In the genomic region with DNA sequence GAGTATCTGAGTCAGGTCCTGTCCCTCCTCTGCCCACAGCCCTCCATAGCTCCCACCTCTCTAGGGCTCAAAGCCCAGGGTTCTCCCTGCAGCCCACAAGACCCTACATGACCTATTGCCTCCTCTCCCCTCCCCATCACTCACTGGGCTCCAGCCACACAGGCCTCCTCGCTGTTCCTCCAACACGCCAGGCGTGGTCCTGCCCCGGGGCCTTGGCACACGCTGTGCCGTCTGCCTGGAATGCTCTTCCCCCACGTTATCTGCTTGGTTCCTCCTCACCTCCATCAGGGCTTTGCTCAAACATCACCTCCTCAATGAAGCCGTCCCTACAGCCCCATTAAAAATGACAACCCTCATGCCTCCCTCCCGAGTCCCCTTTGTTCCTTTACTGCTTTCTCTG, we compare ENCODE assay signal across 15 cellular contexts. TPM values are rescaled to one million over a fixed set of nuclear protein-coding genes. Genes with fewer than 3 reads are reported as not detected.
DNase-seq lines count a peak whose midpoint lies in the region; ATAC-seq, FAIRE-seq and TF ChIP-seq lines count a peak whose summit lies in the region.
"Had no signal": no experiment of that assay in that cellular context is flagged by ENCODE, and none has a peak within 500 bp of the region (broad histone marks: within the 10 kb centered on the region; RNA-seq: fewer than 3 reads in every experiment).

No MANE protein-coding gene starts in this region.

- intact Hi-C loops in HepG2 (cut with micrococcal nuclease; ENCODE audit: unreplicated experiment) (no loop called here), right lobe of liver (cut with DNase I) (no loop called here)

- H3K9me3 ChIP-seq in HepG2 (ENCODE audit: low read length) (no peaks in the 10 kb centered on the region), right lobe of liver (no peaks in the 10 kb centered on the region), astrocyte (ENCODE audit: insufficient read depth, low read depth, low read length) (no peaks in the 10 kb centered on the region)

- H4K20me1 ChIP-seq in HepG2 (ENCODE audit: insufficient read depth, low read length) (peaks cover 11% of the 10 kb centered on the region), astrocyte (ENCODE audit: insufficient read depth, low read length) (peaks cover 90% of the 10 kb centered on the region)

- POLR2A ChIA-PET in HepG2 (lab: Yijun Ruan, JAX) = no interaction called here
- POLR2A ChIA-PET in activated CD4-positive, alpha-beta memory T cell treated with anti-CD3 and anti-CD28 coated beads, Interleukin-2, amount 10 ng/mL, durations not matched to agents 7 days and 5 days (lab: Charles Lee) = no interaction called here

- ATAC-seq in HepG2 (no peak; the same call in 2 of the 3 replicates), right lobe of liver (no peak)
- no peak for ATAC-seq in activated CD4-positive, CD25-positive, alpha-beta regulatory T cell treated with anti-CD3 and anti-CD28 coated beads, Interleukin-2, amount 50 U/mL, for 24 hours

- H3K27ac ChIP-seq in HepG2 (ENCODE audit: extremely low read length, insufficient read depth, low read length) (peak overlapping the region; percentile 63), right lobe of liver (no peak overlapping the region), astrocyte (ENCODE audit: low read depth, low read length) (no peak overlapping the region)
- H3K27ac ChIP-seq: GM23248 had no signal

- H3K4me3 Mint-ChIP-seq in astrocyte (ENCODE audit: unreplicated experiment) (peak overlapping the region; percentile 22), neural crest cell (no peak overlapping the region)
- H3K4me3 Mint-ChIP-seq in activated CD4-positive, alpha-beta memory T cell treated with anti-CD3 and anti-CD28 coated beads, Interleukin-2, amount 10 ng/mL, durations not matched to agents 7 days and 5 days = no peak overlapping the region
- H3K4me3 Mint-ChIP-seq: B cell; CD4-positive, alpha-beta T cell had no signal

- H3K4me1 ChIP-seq in HepG2 (ENCODE audit: insufficient read depth, low read length) = peaks cover 33% of the 10 kb centered on the region
- H3K4me1 ChIP-seq in right lobe of liver = no peaks in the 10 kb centered on the region
- no peaks in the 10 kb centered on the region for H3K4me1 ChIP-seq in astrocyte (ENCODE audit: insufficient read depth, low read length)

- H3K4me1 Mint-ChIP-seq in astrocyte (ENCODE audit: low read depth, unreplicated experiment) (peaks cover 2% of the 10 kb centered on the region), neural crest cell (peaks cover 5% of the 10 kb centered on the region)
- no peaks in the 10 kb centered on the region for H3K4me1 Mint-ChIP-seq in activated CD4-positive, alpha-beta memory T cell treated with anti-CD3 and anti-CD28 coated beads, Interleukin-2, amount 10 ng/mL, durations not matched to agents 7 days and 5 days

- TF ChIP-seq POLR2A in HepG2 (IDR thresholded peaks at IDR 0.05; ENCODE audit: insufficient read depth in 1 of 2, low read depth in 2 of 2, low read length in 2 of 2) = no peak
- no peak for TF ChIP-seq POLR2A in right lobe of liver (IDR thresholded peaks at IDR 0.05)

- no peaks in the 10 kb centered on the region; a peak in 1 of 5 replicates for H3K36me3 ChIP-seq in HepG2 (replicated peaks in 1 of 2; ENCODE audit: control insufficient read depth in 1 of 2, insufficient read depth in 2 of 2, low read length in 2 of 2)
- H3K36me3 ChIP-seq in right lobe of liver = no peaks in the 10 kb centered on the region
- H3K36me3 ChIP-seq in astrocyte (ENCODE audit: insufficient read depth, low read length) = no peaks in the 10 kb centered on the region

- TF ChIP-seq EP300 in HepG2 (IDR thresholded peaks at IDR 0.05; ENCODE audit: low read depth in 2 of 2, low read length in 2 of 2) (no peak), HepG2 (CRISPR knock-in tag; IDR thresholded peaks at IDR 0.05; ENCODE audit: borderline replicate concordance) (no peak)

- BruUV-seq in HepG2 (replicated peaks; lab: Mats Ljungman, UMichigan) = no TSS peak

- peaks cover 2% of the 10 kb centered on the region for H3K27me3 Mint-ChIP-seq in astrocyte (ENCODE audit: low read depth, unreplicated experiment)
- H3K27me3 Mint-ChIP-seq in neural crest cell (ENCODE audit: low read depth) = no peaks in the 10 kb centered on the region
- H3K27me3 Mint-ChIP-seq in activated CD4-positive, alpha-beta memory T cell treated with anti-CD3 and anti-CD28 coated beads, Interleukin-2, amount 10 ng/mL, durations not matched to agents 7 days and 5 days = peaks cover 11% of the 10 kb centered on the region

- no peaks in the 10 kb centered on the region for H3K36me3 Mint-ChIP-seq in astrocyte (ENCODE audit: low read depth, unreplicated experiment)
- no peaks in the 10 kb centered on the region for H3K36me3 Mint-ChIP-seq in neural crest cell (ENCODE audit: low read depth)
- no peaks in the 10 kb centered on the region for H3K36me3 Mint-ChIP-seq in activated CD4-positive, alpha-beta memory T cell treated with anti-CD3 and anti-CD28 coated beads, Interleukin-2, amount 10 ng/mL, durations not matched to agents 7 days and 5 days (ENCODE audit: low read depth)

- DNase-seq in HepG2 (ENCODE audit: low spot score) (no peak), right lobe of liver (no peak), astrocyte (ENCODE audit: low read depth) (no peak), neural crest cell (ENCODE audit: low read depth, low spot score) (no peak), GM13977 (ENCODE audit: low spot score) (no peak)
- DNase-seq in activated CD4-positive, alpha-beta memory T cell treated with anti-CD3 and anti-CD28 coated beads, Interleukin-2, amount 10 ng/mL, durations not matched to agents 7 days and 5 days = no peak
- DNase-seq: Calu3; CD4-positive, alpha-beta T cell; DMS 273 treated with DMSO at 0.1 percent for 48 hours; GM23248 had no signal

- CTCF ChIA-PET in HepG2 (lab: Yijun Ruan, JAX; ENCODE audit: low intra/inter-chr PET ratio, low total read pairs) = interaction anchor here (0.6 kb wide), 1 partner anchor 24 kb away, joined by 3 read pairs; no protein-coding TSS in a partner anchor
- CTCF ChIA-PET in activated CD4-positive, alpha-beta memory T cell treated with anti-CD3 and anti-CD28 coated beads, Interleukin-2, amount 10 ng/mL, durations not matched to agents 7 days and 5 days (lab: Charles Lee) = no interaction called here

- peak overlapping the region; percentile 34; the same call in 1 of the 2 replicates for H3K9ac ChIP-seq in HepG2 (ENCODE audit: insufficient read depth, low read depth, low read length)
- H3K9ac ChIP-seq in astrocyte (ENCODE audit: low read length) = no peak overlapping the region
- H3K9ac ChIP-seq: GM23248 had no signal

- H3K9me3 Mint-ChIP-seq in astrocyte (ENCODE audit: unreplicated experiment) (peaks cover 2% of the 10 kb centered on the region), neural crest cell (no peaks in the 10 kb centered on the region)
- no peaks in the 10 kb centered on the region for H3K9me3 Mint-ChIP-seq in activated CD4-positive, alpha-beta memory T cell treated with anti-CD3 and anti-CD28 coated beads, Interleukin-2, amount 10 ng/mL, durations not matched to agents 7 days and 5 days
- H3K9me3 Mint-ChIP-seq: CD4-positive, alpha-beta T cell had no signal

- WGBS in HepG2 (ENCODE audit: low lambda C conversion rate) = 73% methylated on average over 9 of the region's 9 CpGs
- 83% methylated on average over 9 of the region's 9 CpGs for WGBS in right lobe of liver (ENCODE audit: insufficient coverage, low coverage, low lambda C conversion rate, missing lambda C conversion rate)

- TF ChIP-seq CTCF in HepG2 (CRISPR knock-in tag; IDR thresholded peaks at IDR 0.05) = no peak
- TF ChIP-seq CTCF in right lobe of liver (IDR thresholded peaks at IDR 0.05) = no peak
- no peak for TF ChIP-seq CTCF in astrocyte (IDR thresholded peaks at IDR 0.05; ENCODE audit: insufficient read depth, low read depth, low read length)
- TF ChIP-seq CTCF in neural crest cell (conservative IDR thresholded peaks at IDR 0.05) = no peak
- no peak for TF ChIP-seq CTCF in GM13977 (IDR thresholded peaks at IDR 0.05; ENCODE audit: extremely low read depth, insufficient read depth, missing control alignments)

- FAIRE-seq in HepG2 (lab: Jason Lieb, UNC) (no peak), astrocyte (lab: Jason Lieb, UNC) (no peak)
- FAIRE-seq: A204.1, GM18507, H54 had no signal

- H2AFZ ChIP-seq in HepG2 (ENCODE audit: low read length) = no peak overlapping the region
- H2AFZ ChIP-seq in astrocyte (ENCODE audit: low read depth, low read length) = no peak overlapping the region
- H2AFZ ChIP-seq: GM23248 had no signal

- H3K4me3 ChIP-seq in HepG2 (replicated peaks in 1 of 3; ENCODE audit: insufficient read depth in 1 of 3, low read depth in 2 of 3, low read length in 3 of 3) (no peak overlapping the region), right lobe of liver (no peak overlapping the region), astrocyte (ENCODE audit: insufficient read depth, low read depth, low read length) (no peak overlapping the region)
- H3K4me3 ChIP-seq: GM23248 had no signal

- H3K27me3 ChIP-seq in HepG2 (ENCODE audit: control insufficient read depth in 1 of 2, insufficient read depth in 2 of 2, low read length in 2 of 2) (no peaks in the 10 kb centered on the region), right lobe of liver (no peaks in the 10 kb centered on the region), astrocyte (ENCODE audit: insufficient read depth, low read length) (no peaks in the 10 kb centered on the region)

- H3K27ac Mint-ChIP-seq in astrocyte (ENCODE audit: unreplicated experiment) = no peak overlapping the region
- peak overlapping the region; percentile 91 for H3K27ac Mint-ChIP-seq in neural crest cell (ENCODE audit: unreplicated experiment)
- H3K27ac Mint-ChIP-seq in activated CD4-positive, alpha-beta memory T cell treated with anti-CD3 and anti-CD28 coated beads, Interleukin-2, amount 10 ng/mL, durations not matched to agents 7 days and 5 days = no peak overlapping the region
- H3K27ac Mint-ChIP-seq: B cell; CD4-positive, alpha-beta T cell had no signal

- in situ Hi-C loops in HepG2 (cut with HindIII; ENCODE audit: extremely low pct_ligation_motif_present, low pct_unique_long_range_greater_than_20kb) (no loop called here), GM13977 (cut with MboI; ENCODE audit: low pct_unique_long_range_greater_than_20kb, low sequenced_read_pairs, unreplicated experiment) (no loop called here)

- H3K79me2 ChIP-seq in HepG2 (ENCODE audit: insufficient read depth, low read length) (no peaks in the 10 kb centered on the region), astrocyte (ENCODE audit: insufficient read depth, low read length) (peaks cover 27% of the 10 kb centered on the region)

- H3K4me2 ChIP-seq in HepG2 (ENCODE audit: low read depth, low read length) (peak overlapping the region; percentile 63), astrocyte (ENCODE audit: low read length) (no peak overlapping the region)

- TF ChIP-seq RAD21 in HepG2 (CRISPR knock-in tag; IDR thresholded peaks at IDR 0.05) = no peak

RNA-seq across cellular contexts. Expression of a gene that starts 21.1 kb away (rescaled TPM):
- total RNA-seq in HepG2 (2016; rRNA removed; fragmentation: Illumina TruSeq; extraction: Trizol) (21.3 and 32.7 TPM in 2 replicates), right lobe of liver (10 to 100 TPM in 5 of 6 experiments, 1 to 10 TPM in 1; 6.1 to 39.9 (median 22.1) TPM), astrocyte (125 and 142 TPM in 2 replicates), neural crest cell (333 and 357 TPM in 2 replicates)
- 8.8 and 10.2 TPM in 2 replicates for total RNA-seq in HepG2 (2016; cell fraction: cytosol; rRNA removed; fragmentation: Illumina TruSeq; extraction: Trizol; ENCODE audit: low read depth)
- total RNA-seq in HepG2 (2016; cell fraction: insoluble cytoplasmic fraction; rRNA removed; fragmentation: Illumina TruSeq; extraction: Trizol) = 17.7 and 32.1 TPM in 2 replicates
- 21.8 and 23.0 TPM in 2 replicates for total RNA-seq in HepG2 (2016; cell fraction: membrane; rRNA removed; fragmentation: Illumina TruSeq; extraction: Trizol)
- 57.4 and 62.6 TPM in 2 replicates for total RNA-seq in HepG2 (2016; cell fraction: nucleus; rRNA removed; fragmentation: Illumina TruSeq; extraction: Trizol)
- 43.9 and 63.5 TPM in 2 replicates for polyA plus RNA-seq in HepG2 (2011; rRNA removed)
- polyA plus RNA-seq in HepG2 (2011; cell fraction: cytosol; rRNA removed) = 36.8 and 40.6 TPM in 2 replicates
- polyA plus RNA-seq in HepG2 (2011; cell fraction: nucleus; rRNA removed) = 194 and 221 TPM in 2 replicates
- 24.6 and 49.4 TPM in 2 replicates for polyA plus RNA-seq in HepG2 (2012)
- polyA plus RNA-seq in HepG2 (2016; cell fraction: cytosol; fragmentation: Illumina TruSeq; extraction: Trizol; ENCODE audit: low read depth) = 4.6 and 4.7 TPM in 2 replicates
- 8.4 and 10.5 TPM in 2 replicates for polyA plus RNA-seq in HepG2 (2016; cell fraction: insoluble cytoplasmic fraction; fragmentation: Illumina TruSeq; extraction: Trizol; ENCODE audit: low read depth)
- polyA plus RNA-seq in HepG2 (2016; cell fraction: membrane; fragmentation: Illumina TruSeq; extraction: Trizol; ENCODE audit: low read depth) = 5.1 and 5.2 TPM in 2 replicates
- polyA plus RNA-seq in HepG2 (2016; cell fraction: nucleus; fragmentation: Illumina TruSeq; extraction: Trizol; ENCODE audit: insufficient read depth, low read depth) = 68.7 and 77.5 TPM in 2 replicates
- polyA minus RNA-seq in HepG2 (2011; rRNA and poly(A)+ RNA removed; ENCODE audit: low replicate concordance) = 65.7 and 175 TPM in 2 replicates
- 79.6 and 103 TPM in 2 replicates for polyA minus RNA-seq in HepG2 (2011; cell fraction: cytosol; rRNA and poly(A)+ RNA removed)
- 55.6 and 71.9 TPM in 2 replicates for polyA minus RNA-seq in HepG2 (2011; cell fraction: nucleus; rRNA and poly(A)+ RNA removed)
- total RNA-seq in activated CD4-positive, alpha-beta memory T cell treated with anti-CD3 and anti-CD28 coated beads, Interleukin-2, amount 10 ng/mL, durations not matched to agents 7 days and 5 days = not detected

Comparison
In these comparisons a context has a peak if more than half of its experiments do, and no peak if none do; other contexts are left out.
1. RNA of a gene that starts 21.1 kb away (total RNA-seq): 333 to 357 TPM in neural crest cell, 125 to 142 TPM in astrocyte, 8.8 to 62.6 TPM in HepG2 and 6.1 to 39.9 TPM in right lobe of liver; not detected in activated CD4-positive, alpha-beta memory T cell treated with anti-CD3 and anti-CD28 coated beads, Interleukin-2, amount 10 ng/mL, durations not matched to agents 7 days and 5 days; every median in the first group is over 4 times any median in the second.